ENCODE assay signal across 8 cellular contexts in the genomic region with DNA sequence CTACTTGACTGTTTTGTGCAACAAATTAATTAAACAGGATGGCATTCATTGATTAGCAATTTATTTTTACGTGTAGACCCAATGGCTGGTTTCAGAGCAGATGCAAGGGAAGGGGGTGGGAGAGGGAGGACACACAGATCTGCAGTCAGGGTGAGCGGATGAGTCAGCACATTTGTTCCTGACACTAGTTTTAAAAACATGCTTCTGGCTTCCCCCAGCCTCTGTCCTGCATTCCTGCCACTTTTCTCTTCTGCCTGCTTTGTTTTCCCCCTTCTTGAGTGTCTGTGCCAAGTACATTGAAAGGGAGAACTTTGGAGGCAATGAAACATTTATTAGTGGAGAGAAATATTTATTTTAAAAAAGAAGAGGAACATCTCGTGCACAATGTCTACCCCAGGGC. TPM values are rescaled to one million over a fixed set of nuclear protein-coding genes. Genes with fewer than 3 reads are reported as not detected.
A peak's percentile ranks its signal among the peaks of the same experiment; 100 is the strongest.
DNase-seq lines count a peak whose midpoint lies in the region; ATAC-seq and TF ChIP-seq lines count a peak whose summit lies in the region.

No MANE protein-coding gene starts in this region.

- H3K9me3 Mint-ChIP-seq in activated CD8-positive, alpha-beta memory T cell treated with anti-CD3 and anti-CD28 coated beads, Interleukin-2, amount 10 ng/mL, durations not matched to agents 7 days and 5 days (ENCODE audit: low read depth), result no peaks in the 10 kb centered on the region
- no peaks in the 10 kb centered on the region for H3K9me3 Mint-ChIP-seq in activated naive CD4-positive, alpha-beta T cell treated with anti-CD3 and anti-CD28 coated beads, Interleukin-2, amount 10 ng/mL, durations not matched to agents 7 days and 5 days

- H3K9me3 ChIP-seq in Loucy (ENCODE audit: insufficient read depth, low read depth, low read length), result no peaks in the 10 kb centered on the region
- H3K9me3 ChIP-seq in mammary epithelial cell (replicated peaks; ENCODE audit: insufficient read depth, low read length), result no peaks in the 10 kb centered on the region

- H3K4me2 ChIP-seq in Loucy (ENCODE audit: low read depth, low read length, poor library complexity, severe bottlenecking), result peak overlapping the region; percentile 6
- H3K4me2 ChIP-seq in mammary epithelial cell (ENCODE audit: insufficient read depth, low read depth, low read length), result peak overlapping the region; percentile 2

- no peaks in the 10 kb centered on the region for H3K27me3 Mint-ChIP-seq in activated CD8-positive, alpha-beta memory T cell treated with anti-CD3 and anti-CD28 coated beads, Interleukin-2, amount 10 ng/mL, durations not matched to agents 7 days and 5 days
- peaks cover 10% of the 10 kb centered on the region for H3K27me3 Mint-ChIP-seq in activated naive CD4-positive, alpha-beta T cell treated with anti-CD3 and anti-CD28 coated beads, Interleukin-2, amount 10 ng/mL, durations not matched to agents 7 days and 5 days

- H3K27ac ChIP-seq in mammary epithelial cell (ENCODE audit: insufficient read depth, low read depth, low read length), result peak overlapping the region; percentile 12

- H3K4me3 Mint-ChIP-seq in activated CD8-positive, alpha-beta memory T cell treated with anti-CD3 and anti-CD28 coated beads, Interleukin-2, amount 10 ng/mL, durations not matched to agents 7 days and 5 days, result no peak overlapping the region
- H3K4me3 Mint-ChIP-seq in activated naive CD4-positive, alpha-beta T cell treated with anti-CD3 and anti-CD28 coated beads, Interleukin-2, amount 10 ng/mL, durations not matched to agents 7 days and 5 days, result no peak overlapping the region

- H3K36me3 Mint-ChIP-seq in activated CD8-positive, alpha-beta memory T cell treated with anti-CD3 and anti-CD28 coated beads, Interleukin-2, amount 10 ng/mL, durations not matched to agents 7 days and 5 days, result no peaks in the 10 kb centered on the region
- no peaks in the 10 kb centered on the region for H3K36me3 Mint-ChIP-seq in activated naive CD4-positive, alpha-beta T cell treated with anti-CD3 and anti-CD28 coated beads, Interleukin-2, amount 10 ng/mL, durations not matched to agents 7 days and 5 days

- H3K27me3 ChIP-seq in Loucy (ENCODE audit: insufficient read depth, low read length, poor library complexity, severe bottlenecking) (no peaks in the 10 kb centered on the region), mammary epithelial cell (ENCODE audit: insufficient read depth, low read length) (no peaks in the 10 kb centered on the region)

- H3K79me2 ChIP-seq in Loucy (ENCODE audit: insufficient read depth, low read length), result no peaks in the 10 kb centered on the region
- no peaks in the 10 kb centered on the region for H3K79me2 ChIP-seq in mammary epithelial cell (ENCODE audit: insufficient read depth, low read length)

- H3K36me3 ChIP-seq in Loucy (ENCODE audit: insufficient read depth, low read length) (no peaks in the 10 kb centered on the region), mammary epithelial cell (ENCODE audit: insufficient read depth, low read length) (peaks cover 24% of the 10 kb centered on the region)

- no peak overlapping the region for H3K4me3 ChIP-seq in Loucy (ENCODE audit: low read length, poor library complexity, severe bottlenecking)
- H3K4me3 ChIP-seq in mammary epithelial cell (replicated peaks in 1 of 3; ENCODE audit: insufficient read depth in 1 of 3, low read depth in 2 of 3, low read length in 3 of 3), result no peak overlapping the region

- H2AFZ ChIP-seq in Loucy (ENCODE audit: low read length) (no peak overlapping the region; the same call in 1 of the 2 replicates), mammary epithelial cell (ENCODE audit: low read depth, low read length) (no peak overlapping the region)

- H3K27ac Mint-ChIP-seq in activated CD8-positive, alpha-beta memory T cell treated with anti-CD3 and anti-CD28 coated beads, Interleukin-2, amount 10 ng/mL, durations not matched to agents 7 days and 5 days, result no peak overlapping the region
- H3K27ac Mint-ChIP-seq in activated naive CD4-positive, alpha-beta T cell treated with anti-CD3 and anti-CD28 coated beads, Interleukin-2, amount 10 ng/mL, durations not matched to agents 7 days and 5 days, result no peak overlapping the region

- no peak for ATAC-seq in activated CD8-positive, alpha-beta memory T cell treated with anti-CD3 and anti-CD28 coated beads, Interleukin-2, amount 10 ng/mL, durations not matched to agents 7 days and 5 days
- no peak for ATAC-seq in GM18520 (IDR thresholded peaks at IDR 0.05; ENCODE audit: unreplicated experiment)
- ATAC-seq in GM21447 (IDR thresholded peaks at IDR 0.05; ENCODE audit: unreplicated experiment), result no peak

- WGBS in mammary epithelial cell (ENCODE audit: low coverage, missing lambda C conversion rate), result 44% methylated on average over 3 of the region's 3 CpGs

- BruUV-seq in mammary epithelial cell (replicated peaks; lab: Mats Ljungman, UMichigan), result no TSS peak

- intact Hi-C loops in mammary epithelial cell (cut with micrococcal nuclease), result no loop called here

- dilution Hi-C loops in mammary epithelial cell (cut with HindIII; ENCODE audit: low sequenced_read_pairs), result no loop called here

- DNase-seq in ACHN (peak; percentile 53), mammary epithelial cell (peak; percentile 32), lung microvascular endothelial cell (ENCODE audit: low read depth in 2 of 2) (peak; percentile 76 to 78)
- DNase-seq in activated CD8-positive, alpha-beta memory T cell treated with anti-CD3 and anti-CD28 coated beads, Interleukin-2, amount 10 ng/mL, durations not matched to agents 7 days and 5 days, result no peak
- DNase-seq in activated naive CD4-positive, alpha-beta T cell treated with anti-CD3 and anti-CD28 coated beads, Interleukin-2, amount 10 ng/mL, durations not matched to agents 7 days and 5 days, result no peak

- no peaks in the 10 kb centered on the region for H3K9me2 ChIP-seq in Loucy (replicated peaks; ENCODE audit: low read depth, low read length)

- in situ Hi-C loops in ACHN (cut with HindIII; ENCODE audit: low pct_ligation_motif_present, low pct_unique_long_range_greater_than_20kb, low sequenced_read_pairs) (no loop called here), mammary epithelial cell (cut with MboI; ENCODE audit: low sequenced_read_pairs in 2 of 2) (no loop called here)

- H3K4me1 ChIP-seq in Loucy (ENCODE audit: insufficient read depth, low read length, poor library complexity, severe bottlenecking) (peaks cover 7% of the 10 kb centered on the region), mammary epithelial cell (ENCODE audit: insufficient read depth, low read length) (peaks cover 7% of the 10 kb centered on the region)

- H3K9ac ChIP-seq in Loucy (ENCODE audit: low read depth, low read length, poor library complexity, severe bottlenecking) (no peak overlapping the region), mammary epithelial cell (ENCODE audit: insufficient read depth, low read length) (no peak overlapping the region)

- no peaks in the 10 kb centered on the region for H3F3A ChIP-seq in Loucy (ENCODE audit: low read depth)

- TF ChIP-seq CTCF in Loucy (conservative IDR thresholded peaks at IDR 0.05; ENCODE audit: low read length) (no peak), mammary epithelial cell (conservative IDR thresholded peaks at IDR 0.05 in 1 of 2, IDR thresholded peaks at IDR 0.05 in 1 of 2; ENCODE audit: extremely low read depth in 1 of 2, insufficient read depth in 1 of 2, low read depth in 1 of 2, low read length in 2 of 2) (no peak)

- H4K20me1 ChIP-seq in Loucy (ENCODE audit: insufficient read depth, low read length, poor library complexity, severe bottlenecking) (no peaks in the 10 kb centered on the region), mammary epithelial cell (ENCODE audit: insufficient read depth, low read length) (no peaks in the 10 kb centered on the region)

- no peaks in the 10 kb centered on the region for H3K4me1 Mint-ChIP-seq in activated CD8-positive, alpha-beta memory T cell treated with anti-CD3 and anti-CD28 coated beads, Interleukin-2, amount 10 ng/mL, durations not matched to agents 7 days and 5 days
- H3K4me1 Mint-ChIP-seq in activated naive CD4-positive, alpha-beta T cell treated with anti-CD3 and anti-CD28 coated beads, Interleukin-2, amount 10 ng/mL, durations not matched to agents 7 days and 5 days, result no peaks in the 10 kb centered on the region

- CTCF ChIA-PET in mammary epithelial cell (lab: Charles Lee; ENCODE audit: low non-redundant PET), result interaction anchor here (0.6 kb wide), 1 partner anchor 23 kb away, joined by 7 read pairs; no protein-coding TSS in a partner anchor
- CTCF ChIA-PET in activated CD8-positive, alpha-beta memory T cell treated with anti-CD3 and anti-CD28 coated beads, Interleukin-2, amount 10 ng/mL, durations not matched to agents 7 days and 5 days (lab: Charles Lee), result no interaction called here
- CTCF ChIA-PET in activated naive CD4-positive, alpha-beta T cell treated with anti-CD3 and anti-CD28 coated beads, Interleukin-2, amount 10 ng/mL, durations not matched to agents 7 days and 5 days (lab: Charles Lee), result interaction anchor here (1.7 kb wide), 1 partner anchor 59 kb away, joined by 5 read pairs; no protein-coding TSS in a partner anchor

RNA-seq across cellular contexts. Expression of gene NRP2, which starts 52.1 kb away (rescaled TPM):
- 10 to 100 TPM; 32.3 to 58.8 TPM for total RNA-seq in mammary epithelial cell
- 47.4 TPM for polyA plus RNA-seq in mammary epithelial cell
- 109 TPM for polyA minus RNA-seq in mammary epithelial cell
- 137 and 163 TPM in 2 replicates for total RNA-seq in lung microvascular endothelial cell
- 1 to 10 TPM in 1 of 2 experiments, under 1 TPM in 1; 0.26 to 5.7 TPM for total RNA-seq in activated CD8-positive, alpha-beta memory T cell treated with anti-CD3 and anti-CD28 coated beads, Interleukin-2, amount 10 ng/mL, durations not matched to agents 7 days and 5 days

Comparison
In these comparisons a context has a peak if more than half of its experiments do, and no peak if none do; other contexts are left out.
1. DNase-seq: peak in ACHN (single experiment), mammary epithelial cell (single experiment) and lung microvascular endothelial cell (2 of 2); none in activated CD8-positive, alpha-beta memory T cell treated with anti-CD3 and anti-CD28 coated beads, Interleukin-2, amount 10 ng/mL, durations not matched to agents 7 days and 5 days (single experiment) and activated naive CD4-positive, alpha-beta T cell treated with anti-CD3 and anti-CD28 coated beads, Interleukin-2, amount 10 ng/mL, durations not matched to agents 7 days and 5 days (single experiment).
2. RNA of gene NRP2, which starts 52.1 kb away (total RNA-seq): 137 to 163 TPM in lung microvascular endothelial cell and 32.3 to 58.8 TPM in mammary epithelial cell; 0.26 to 5.7 TPM in activated CD8-positive, alpha-beta memory T cell treated with anti-CD3 and anti-CD28 coated beads, Interleukin-2, amount 10 ng/mL, durations not matched to agents 7 days and 5 days; every median in the first group is over 4 times any median in the second.